Comparison of ENCODE assay signal across 14 cellular contexts in the genomic region with DNA sequence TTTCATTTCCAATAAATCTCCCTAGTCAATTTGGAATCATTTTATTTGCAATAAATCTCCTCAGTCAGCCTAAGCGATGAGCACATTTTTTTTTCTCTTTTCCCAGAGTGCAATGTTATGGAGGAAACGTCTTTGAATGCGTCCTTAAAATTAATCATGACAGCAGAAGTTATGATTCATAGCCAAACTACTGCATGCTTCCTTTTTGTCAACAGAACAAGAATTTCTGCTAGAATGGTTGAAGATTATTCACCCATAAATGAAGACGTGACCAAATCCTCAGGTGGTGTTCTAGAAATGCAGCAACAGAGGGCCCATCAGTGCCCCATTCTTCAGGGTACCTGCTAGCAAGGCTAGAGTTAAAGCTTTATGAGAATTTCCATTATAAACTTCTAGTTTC.
A peak's percentile ranks its signal among the peaks of the same experiment; 100 is the strongest.
DNase-seq lines count a peak whose midpoint lies in the region; ATAC-seq, FAIRE-seq and TF ChIP-seq lines count a peak whose summit lies in the region.
"Had no signal": no experiment of that assay in that cellular context is flagged by ENCODE, and none has a peak within 500 bp of the region (broad histone marks: within the 10 kb centered on the region; RNA-seq: fewer than 3 reads in every experiment).

No MANE protein-coding gene starts in this region.

- no peak overlapping the region for H3K14ac ChIP-seq in IMR-90 (replicated peaks; ENCODE audit: low read depth, low read length)

- no peak overlapping the region for H3K9ac ChIP-seq in IMR-90 (ENCODE audit: low read depth, low read length)
- no peak overlapping the region for H3K9ac ChIP-seq in endothelial cell of umbilical vein (replicated peaks; ENCODE audit: extremely low read depth, insufficient read depth, low read length)
- no peak overlapping the region for H3K9ac ChIP-seq in mesendoderm (ENCODE audit: low read length)

- no peaks in the 10 kb centered on the region for H3K36me3 ChIP-seq in IMR-90 (ENCODE audit: control insufficient read depth, insufficient read depth, low read length)
- no peaks in the 10 kb centered on the region for H3K36me3 ChIP-seq in endothelial cell of umbilical vein (ENCODE audit: control insufficient read depth in 2 of 2, extremely low read depth in 1 of 2, insufficient read depth in 2 of 2, low read length in 2 of 2)
- H3K36me3 ChIP-seq in mesendoderm (ENCODE audit: control insufficient read depth, insufficient read depth, low read length) = no peaks in the 10 kb centered on the region

- H2AK5ac ChIP-seq in IMR-90 (ENCODE audit: low read depth, low read length) (no peak overlapping the region), mesendoderm (ENCODE audit: low read length) (no peak overlapping the region)

- 20% methylated on average over 1 of the region's 4 CpGs; no CpG with 5 or more reads in 1 of the 2 experiments for WGBS in IMR-90 (ENCODE audit: extremely low coverage in 2 of 2, insufficient read length in 1 of 2), 2 experiments
- no CpG with 5 or more reads among the region's 4 CpGs for WGBS in mesendoderm (ENCODE audit: extremely low coverage, insufficient coverage, low lambda C conversion rate)

- H3K79me1 ChIP-seq in IMR-90 (ENCODE audit: low read depth in 1 of 2, low read length in 2 of 2) (no peaks in the 10 kb centered on the region), mesendoderm (ENCODE audit: low read length) (no peaks in the 10 kb centered on the region)

- H2BK5ac ChIP-seq in IMR-90 (ENCODE audit: low read depth, low read length, poor library complexity, severe bottlenecking) = no peak overlapping the region
- H2BK5ac ChIP-seq in mesendoderm (ENCODE audit: low read length) = no peak overlapping the region

- no peak overlapping the region for H3K4ac ChIP-seq in IMR-90 (ENCODE audit: low read depth, low read length)
- no peak overlapping the region for H3K4ac ChIP-seq in mesendoderm (ENCODE audit: low read depth, low read length)

- H4K91ac ChIP-seq in IMR-90 (ENCODE audit: insufficient read depth, low read depth, low read length) = no peak overlapping the region

- H2BK20ac ChIP-seq in IMR-90 (ENCODE audit: low read depth, low read length) = no peak overlapping the region

- H3K18ac ChIP-seq in IMR-90 (ENCODE audit: low read depth, low read length) (no peak overlapping the region), mesendoderm (ENCODE audit: low read length) (no peak overlapping the region)

- no peak overlapping the region for H3K4me2 ChIP-seq in IMR-90 (ENCODE audit: low read depth, low read length)
- no peak overlapping the region for H3K4me2 ChIP-seq in endothelial cell of umbilical vein (ENCODE audit: insufficient read depth, low read length)
- no peak overlapping the region for H3K4me2 ChIP-seq in mesendoderm (ENCODE audit: low read length)
- H3K4me2 ChIP-seq: GM23338 had no signal

- H2AFZ ChIP-seq in IMR-90 (replicated peaks; ENCODE audit: low read length, poor library complexity) (no peak overlapping the region), endothelial cell of umbilical vein (ENCODE audit: low read depth, low read length) (no peak overlapping the region)
- H2AFZ ChIP-seq: GM23338 had no signal

- H3K9me3 ChIP-seq in IMR-90 (ENCODE audit: control insufficient read depth, insufficient read depth, low read length) (no peaks in the 10 kb centered on the region), endothelial cell of umbilical vein (replicated peaks; ENCODE audit: control insufficient read depth, insufficient read depth, low read length) (no peaks in the 10 kb centered on the region)

- H3K27ac ChIP-seq in IMR-90 (ENCODE audit: insufficient read depth, low read length) = no peak overlapping the region
- H3K27ac ChIP-seq in endothelial cell of umbilical vein (ENCODE audit: insufficient read depth, low read depth, low read length) = no peak overlapping the region
- H3K27ac ChIP-seq in mesendoderm (ENCODE audit: low read depth, low read length) = no peak overlapping the region

- TF ChIP-seq RAD21 in IMR-90 (IDR thresholded peaks at IDR 0.05; ENCODE audit: low read length) = no peak

- H4K20me1 ChIP-seq in IMR-90 (ENCODE audit: insufficient read depth, low read length) (no peaks in the 10 kb centered on the region), endothelial cell of umbilical vein (replicated peaks; ENCODE audit: control insufficient read depth, extremely low read depth, insufficient read depth, low read length) (no peaks in the 10 kb centered on the region)

- H2BK15ac ChIP-seq in IMR-90 (ENCODE audit: low read depth, low read length) (no peak overlapping the region), mesendoderm (replicated peaks; ENCODE audit: low read depth) (no peak overlapping the region)

- H4K8ac ChIP-seq in IMR-90 (ENCODE audit: low read depth in 2 of 2, low read length in 2 of 2) (no peak overlapping the region), mesendoderm (ENCODE audit: low read depth, low read length) (no peak overlapping the region)

- H3K4me3 ChIP-seq in IMR-90 (ENCODE audit: insufficient read depth, low read depth, low read length) = no peak overlapping the region
- no peak overlapping the region for H3K4me3 ChIP-seq in endothelial cell of umbilical vein (replicated peaks in 1 of 3; ENCODE audit: insufficient read depth in 1 of 3, low read depth in 1 of 3, low read length in 3 of 3)
- H3K4me3 ChIP-seq in mesendoderm (ENCODE audit: low read length) = no peak overlapping the region
- H3K4me3 ChIP-seq: GM23338 had no signal

- H3K9me1 ChIP-seq in IMR-90 (ENCODE audit: insufficient read depth, low read length) = no peaks in the 10 kb centered on the region
- no peaks in the 10 kb centered on the region for H3K9me1 ChIP-seq in endothelial cell of umbilical vein (replicated peaks; ENCODE audit: control insufficient read depth, extremely low read depth, insufficient read depth, low read length)

- no peaks in the 10 kb centered on the region for H3K79me2 ChIP-seq in endothelial cell of umbilical vein (ENCODE audit: control insufficient read depth, insufficient read depth, low read length)
- no peaks in the 10 kb centered on the region for H3K79me2 ChIP-seq in mesendoderm (ENCODE audit: control insufficient read depth, insufficient read depth, low read length)

- BruUV-seq in IMR-90 (replicated peaks; lab: Mats Ljungman, UMichigan) (no TSS peak), endothelial cell of umbilical vein (replicated peaks; lab: Mats Ljungman, UMichigan) (no TSS peak)

- H3K56ac ChIP-seq in IMR-90 (ENCODE audit: extremely low read depth, insufficient read depth, low read length) (no peak overlapping the region), mesendoderm (ENCODE audit: low read length) (no peak overlapping the region)

- H4K5ac ChIP-seq in IMR-90 (ENCODE audit: low read depth, low read length) (no peak overlapping the region), mesendoderm (ENCODE audit: low read length) (no peak overlapping the region)

- H2AK9ac ChIP-seq in IMR-90 (replicated peaks; ENCODE audit: low read depth, low read length, poor library complexity) = no peak overlapping the region

- H3K4me1 ChIP-seq in IMR-90 (ENCODE audit: control insufficient read depth, insufficient read depth, low read length) = no peaks in the 10 kb centered on the region
- H3K4me1 ChIP-seq in endothelial cell of umbilical vein (ENCODE audit: control insufficient read depth, extremely low read depth, insufficient read depth, low read length) = no peaks in the 10 kb centered on the region
- H3K4me1 ChIP-seq in mesendoderm (ENCODE audit: control insufficient read depth, low read depth, low read length) = no peaks in the 10 kb centered on the region

- TF ChIP-seq CTCF in GM10266 (IDR thresholded peaks at IDR 0.05; ENCODE audit: control insufficient read depth, insufficient read depth, low read depth, missing control alignments) = no peak
- TF ChIP-seq CTCF in IMR-90 (conservative IDR thresholded peaks at IDR 0.05; ENCODE audit: low read depth, low read length) = no peak
- no peak for TF ChIP-seq CTCF in endothelial cell of umbilical vein (IDR thresholded peaks at IDR 0.05; ENCODE audit: extremely low read depth in 1 of 2, insufficient read depth in 1 of 2, low read depth in 1 of 2, low read length in 2 of 2)

- FAIRE-seq in endothelial cell of umbilical vein (lab: Jason Lieb, UNC) = no peak
- FAIRE-seq: frontal cortex had no signal

- CTCF ChIA-PET in IMR-90 (lab: Yijun Ruan, JAX) (no interaction called here), endothelial cell of umbilical vein (lab: Charles Lee) (interaction anchor here (0.6 kb wide), 1 partner anchor 418 kb away, joined by 3 read pairs; no protein-coding TSS in a partner anchor)

- H2BK120ac ChIP-seq in IMR-90 (ENCODE audit: low read depth, low read length) (no peak overlapping the region), mesendoderm (ENCODE audit: low read depth, low read length) (no peak overlapping the region)

- ATAC-seq in IMR-90 (ENCODE audit: low read depth) = no peak
- ATAC-seq: CD8-positive, alpha-beta T cell; GM23338; stimulated activated memory B cell treated with anti-CD40 and anti-IgM and Interleukin-4, amounts not matched to agents 10 μg/mL and 1 μg/mL and 100 μg/mL, for 72 hours; WTC11 had no signal

- dilution Hi-C loops in IMR-90 (cut with HindIII; ENCODE audit: low sequenced_read_pairs, unreplicated experiment) (no loop called here), endothelial cell of umbilical vein (cut with MboI; ENCODE audit: extremely low pct_ligation_motif_present, low sequenced_read_pairs) (no loop called here)

- no peak for TF ChIP-seq POLR2A in IMR-90 (IDR thresholded peaks at IDR 0.05; ENCODE audit: low read depth, low read length)
- TF ChIP-seq POLR2A in endothelial cell of umbilical vein (IDR thresholded peaks at IDR 0.05; ENCODE audit: low read depth, low read length) = no peak

- intact Hi-C loops in IMR-90 (cut with micrococcal nuclease) (no loop called here), endothelial cell of umbilical vein (cut with micrococcal nuclease) (no loop called here)

- peak; percentile 11 for DNase-seq in GM10266 (ENCODE audit: extremely low spot score)
- DNase-seq in IMR-90 = peak; percentile 56
- DNase-seq in endothelial cell of umbilical vein (ENCODE audit: low read depth, low spot score) = peak; percentile 25
- DNase-seq in renal cortical epithelial cell (ENCODE audit: low read depth) = peak; percentile 53
- no peak for DNase-seq in mesendoderm
- no peak for DNase-seq in glomerular visceral epithelial cell (ENCODE audit: extremely low spot score)
- no peak for DNase-seq in amygdala (lab: John Stamatoyannopoulos, UW)
- DNase-seq in UCSD-AML1 (lab: John Stamatoyannopoulos, UW; ENCODE audit: unreplicated experiment) = no peak
- DNase-seq: CD8-positive, alpha-beta T cell; stimulated activated CD4-positive, alpha-beta T cell treated with anti-CD3 and anti-CD28 coated beads, Interleukin-4, amount 100 ng/mL, for 1 hour had no signal

- in situ Hi-C loops in IMR-90 (cut with MboI; ENCODE audit: low sequenced_read_pairs) = no loop called here

- no peaks in the 10 kb centered on the region for H3K27me3 ChIP-seq in IMR-90 (ENCODE audit: control insufficient read depth, insufficient read depth, low read length)
- H3K27me3 ChIP-seq in endothelial cell of umbilical vein (ENCODE audit: control insufficient read depth in 2 of 2, insufficient read depth in 2 of 2, low read length in 2 of 2) = no peaks in the 10 kb centered on the region
- H3K27me3 ChIP-seq in mesendoderm (ENCODE audit: insufficient read depth, low read length, poor library complexity) = no peaks in the 10 kb centered on the region

- POLR2A ChIA-PET in IMR-90 (lab: Charles Lee; ENCODE audit: unreplicated experiment) = no interaction called here
- POLR2A ChIA-PET in endothelial cell of umbilical vein (lab: Charles Lee) = no interaction called here

- no peak overlapping the region for H3K23ac ChIP-seq in IMR-90 (ENCODE audit: low read depth, low read length)
- no peak overlapping the region for H3K23ac ChIP-seq in mesendoderm (ENCODE audit: low read length)

Comparison
In these comparisons a context has a peak if more than half of its experiments do, and no peak if none do; other contexts are left out.
1. DNase-seq: peak in GM10266 (single experiment), IMR-90 (single experiment), endothelial cell of umbilical vein (single experiment) and renal cortical epithelial cell (single experiment); none in mesendoderm (single experiment), glomerular visceral epithelial cell (single experiment), amygdala (0 of 56) and UCSD-AML1 (single experiment).